ENCODE assay signal across 18 cellular contexts in genomic region chr2:42197792-42198191, GRCh38. TPM values are rescaled to one million over a fixed set of nuclear protein-coding genes. Genes with fewer than 3 reads are reported as not detected.
DNase-seq lines count a peak whose midpoint lies in the region; ATAC-seq and TF ChIP-seq lines count a peak whose summit lies in the region.
"Had no signal": no experiment of that assay in that cellular context is flagged by ENCODE, and none has a peak within 500 bp of the region (broad histone marks: within the 10 kb centered on the region; RNA-seq: fewer than 3 reads in every experiment).

No MANE protein-coding gene starts in this region.

- peak overlapping the region; percentile 24 to 32 for H3K27ac Mint-ChIP-seq in activated naive CD4-positive, alpha-beta T cell treated with anti-CD3 and anti-CD28 coated beads, Interleukin-2, amount 50 U/mL, for 72 hours
- H3K27ac Mint-ChIP-seq in T-helper 17 cell = peak overlapping the region; percentile 65
- H3K27ac Mint-ChIP-seq in effector memory CD8-positive, alpha-beta T cell = peak overlapping the region; percentile 0 to 54
- peak overlapping the region; percentile 79 for H3K27ac Mint-ChIP-seq in stimulated activated effector memory CD8-positive, alpha-beta T cell treated with anti-CD3 and anti-CD28 coated beads, Interleukin-12 subunit alpha, Interleukin-12 subunit beta, amount 100 ng/mL, for 72 hours

- H3K4me1 Mint-ChIP-seq in T-helper 17 cell = peaks cover 65% of the 10 kb centered on the region
- H3K4me1 Mint-ChIP-seq in effector memory CD8-positive, alpha-beta T cell (ENCODE audit: low read depth in 2 of 2) = peaks cover 45 to 65% of the 10 kb centered on the region in 2 donors
- H3K4me1 Mint-ChIP-seq in stimulated activated effector memory CD8-positive, alpha-beta T cell treated with anti-CD3 and anti-CD28 coated beads, Interleukin-12 subunit alpha, Interleukin-12 subunit beta, amount 100 ng/mL, for 72 hours = peaks cover 67% of the 10 kb centered on the region

- no peak overlapping the region for H3K56ac ChIP-seq in mesendoderm (ENCODE audit: low read length)

- no peak overlapping the region for H3K18ac ChIP-seq in mesendoderm (ENCODE audit: low read length)

- H3K27me3 ChIP-seq in mesendoderm (ENCODE audit: insufficient read depth, low read length, poor library complexity) (no peaks in the 10 kb centered on the region), ascending aorta (no peaks in the 10 kb centered on the region)

- no peak overlapping the region for H4K5ac ChIP-seq in mesendoderm (ENCODE audit: low read length)

- no peak overlapping the region for H3K4me2 ChIP-seq in mesendoderm (ENCODE audit: low read length)

- H4K8ac ChIP-seq in mesendoderm (ENCODE audit: low read depth, low read length) = no peak overlapping the region

- H3K9me3 Mint-ChIP-seq in activated naive CD4-positive, alpha-beta T cell treated with anti-CD3 and anti-CD28 coated beads, Interleukin-2, amount 50 U/mL, for 72 hours = no peaks in the 10 kb centered on the region
- H3K9me3 Mint-ChIP-seq in effector memory CD8-positive, alpha-beta T cell = no peaks in the 10 kb centered on the region
- no peaks in the 10 kb centered on the region for H3K9me3 Mint-ChIP-seq in stimulated activated effector memory CD8-positive, alpha-beta T cell treated with anti-CD3 and anti-CD28 coated beads, Interleukin-12 subunit alpha, Interleukin-12 subunit beta, amount 100 ng/mL, for 72 hours

- H3K27ac ChIP-seq in mesendoderm (ENCODE audit: low read depth, low read length) (no peak overlapping the region), ascending aorta (no peak overlapping the region)

- peaks cover 37% of the 10 kb centered on the region for H3K79me2 ChIP-seq in mesendoderm (ENCODE audit: control insufficient read depth, insufficient read depth, low read length)

- no peak for ATAC-seq in activated naive CD4-positive, alpha-beta T cell treated with anti-CD3 and anti-CD28 coated beads, Interleukin-2, amount 50 U/mL, for 72 hours
- no peak for ATAC-seq in T-helper 17 cell
- ATAC-seq in effector memory CD8-positive, alpha-beta T cell (replicated peaks) = no peak
- ATAC-seq in stimulated activated effector memory CD8-positive, alpha-beta T cell treated with anti-CD3 and anti-CD28 coated beads, Interleukin-12 subunit alpha, Interleukin-12 subunit beta, amount 100 ng/mL, for 72 hours = no peak

- H3K36me3 ChIP-seq in mesendoderm (ENCODE audit: control insufficient read depth, insufficient read depth, low read length) (no peaks in the 10 kb centered on the region), ascending aorta (no peaks in the 10 kb centered on the region)

- intact Hi-C loops in ascending aorta (cut with DNase I) = no loop called here

- DNase-seq in activated naive CD4-positive, alpha-beta T cell treated with anti-CD3 and anti-CD28 coated beads, Interleukin-2, amount 50 U/mL, for 72 hours (ENCODE audit: low spot score in 2 of 2) = no peak
- no peak for DNase-seq in activated naive CD4-positive, alpha-beta T cell treated with Interleukin-2 at 50 U/mL for 16 hours
- no peak for DNase-seq in T-helper 17 cell
- DNase-seq in effector memory CD8-positive, alpha-beta T cell = no peak
- no peak for DNase-seq in stimulated activated effector memory CD8-positive, alpha-beta T cell treated with anti-CD3 and anti-CD28 coated beads, Interleukin-12 subunit alpha, Interleukin-12 subunit beta, amount 100 ng/mL, for 72 hours (ENCODE audit: low spot score in 2 of 2)
- DNase-seq in mesendoderm = no peak
- no peak for DNase-seq in ascending aorta (ENCODE audit: low spot score in 2 of 2)
- DNase-seq: ACHN, C1 segment of cervical spinal cord, DMS79 treated with DMSO at 0.1 percent for 48 hours, H7, KG1, NCI-H1417, NCI-H187 treated with DMSO at 0.1 percent for 48 hours, NCI-H2227 treated with DMSO at 0.1 percent for 48 hours, NCI-H510A treated with DMSO at 0.1 percent for 48 hours, NCI-H82, SHP77 had no signal

- H3K4me1 ChIP-seq in mesendoderm (ENCODE audit: control insufficient read depth, low read depth, low read length) (peaks cover 3% of the 10 kb centered on the region), ascending aorta (peaks cover 0 to 15% of the 10 kb centered on the region in 2 donors)

- no peak overlapping the region for H3K9ac ChIP-seq in mesendoderm (ENCODE audit: low read length)

- H3K4me3 Mint-ChIP-seq in T-helper 17 cell = peak overlapping the region; percentile 34
- H3K4me3 Mint-ChIP-seq in effector memory CD8-positive, alpha-beta T cell = peak overlapping the region; percentile 2 to 24
- no peak overlapping the region for H3K4me3 Mint-ChIP-seq in stimulated activated effector memory CD8-positive, alpha-beta T cell treated with anti-CD3 and anti-CD28 coated beads, Interleukin-12 subunit alpha, Interleukin-12 subunit beta, amount 100 ng/mL, for 72 hours

- H3K27me3 Mint-ChIP-seq in T-helper 17 cell = no peaks in the 10 kb centered on the region
- no peaks in the 10 kb centered on the region for H3K27me3 Mint-ChIP-seq in effector memory CD8-positive, alpha-beta T cell

- no peak overlapping the region for H2AK5ac ChIP-seq in mesendoderm (ENCODE audit: low read length)

- no peak overlapping the region for H3K23ac ChIP-seq in mesendoderm (ENCODE audit: low read length)

- H3K9me3 ChIP-seq in T-helper 17 cell (ENCODE audit: control insufficient read depth, low read length, poor library complexity, severe bottlenecking) (no peaks in the 10 kb centered on the region), ascending aorta (no peaks in the 10 kb centered on the region)

- peaks cover 0 to 19% of the 10 kb centered on the region in 2 donors for H3K36me3 Mint-ChIP-seq in activated naive CD4-positive, alpha-beta T cell treated with anti-CD3 and anti-CD28 coated beads, Interleukin-2, amount 50 U/mL, for 72 hours
- H3K36me3 Mint-ChIP-seq in T-helper 17 cell (ENCODE audit: low read depth) = peaks cover 6% of the 10 kb centered on the region
- H3K36me3 Mint-ChIP-seq in effector memory CD8-positive, alpha-beta T cell (ENCODE audit: insufficient read depth) = peaks cover 32% of the 10 kb centered on the region
- no peaks in the 10 kb centered on the region for H3K36me3 Mint-ChIP-seq in stimulated activated effector memory CD8-positive, alpha-beta T cell treated with anti-CD3 and anti-CD28 coated beads, Interleukin-12 subunit alpha, Interleukin-12 subunit beta, amount 100 ng/mL, for 72 hours

- H2BK15ac ChIP-seq in mesendoderm (replicated peaks; ENCODE audit: low read depth) = no peak overlapping the region

- H2BK5ac ChIP-seq in mesendoderm (ENCODE audit: low read length) = no peak overlapping the region

- no peak overlapping the region for H3K4me3 ChIP-seq in mesendoderm (ENCODE audit: low read length)
- H3K4me3 ChIP-seq in ascending aorta = no peak overlapping the region

- peaks cover 20% of the 10 kb centered on the region for H3K79me1 ChIP-seq in mesendoderm (ENCODE audit: low read length)

- H2BK120ac ChIP-seq in mesendoderm (ENCODE audit: low read depth, low read length) = no peak overlapping the region

- H3K4ac ChIP-seq in mesendoderm (ENCODE audit: low read depth, low read length) = no peak overlapping the region

- no CpG with 5 or more reads among the region's 1 CpG for WGBS in mesendoderm (ENCODE audit: extremely low coverage, insufficient coverage, low lambda C conversion rate)

- no peak for TF ChIP-seq CTCF in ascending aorta (IDR thresholded peaks at IDR 0.05)

RNA-seq across cellular contexts. Expression of gene EML4, which starts 28.6 kb away (rescaled TPM):
- 10 to 100 TPM; 56.6 to 85.7 TPM for total RNA-seq in activated naive CD4-positive, alpha-beta T cell treated with anti-CD3 and anti-CD28 coated beads, Interleukin-2, amount 50 U/mL, for 72 hours
- 100 to 1,000 TPM; 292 to 348 TPM for total RNA-seq in T-helper 17 cell
- polyA plus RNA-seq in mesendoderm (2013, experiment 1 of 2) = 55.7 TPM
- polyA plus RNA-seq in mesendoderm (2013, experiment 2 of 2) = 54.9 TPM
- 25.2 TPM for total RNA-seq in ascending aorta

Comparison
In these comparisons a context has a peak if more than half of its experiments do, and no peak if none do; other contexts are left out.
1. H3K27ac Mint-ChIP-seq: peak in every context shown above with its lines; median percentile 79 in stimulated activated effector memory CD8-positive, alpha-beta T cell treated with anti-CD3 and anti-CD28 coated beads, Interleukin-12 subunit alpha, Interleukin-12 subunit beta, amount 100 ng/mL, for 72 hours; 65 in T-helper 17 cell; 28 in activated naive CD4-positive, alpha-beta T cell treated with anti-CD3 and anti-CD28 coated beads, Interleukin-2, amount 50 U/mL, for 72 hours; 27 in effector memory CD8-positive, alpha-beta T cell.